ENCODE assay signal across 8 cellular contexts in the genomic region with DNA sequence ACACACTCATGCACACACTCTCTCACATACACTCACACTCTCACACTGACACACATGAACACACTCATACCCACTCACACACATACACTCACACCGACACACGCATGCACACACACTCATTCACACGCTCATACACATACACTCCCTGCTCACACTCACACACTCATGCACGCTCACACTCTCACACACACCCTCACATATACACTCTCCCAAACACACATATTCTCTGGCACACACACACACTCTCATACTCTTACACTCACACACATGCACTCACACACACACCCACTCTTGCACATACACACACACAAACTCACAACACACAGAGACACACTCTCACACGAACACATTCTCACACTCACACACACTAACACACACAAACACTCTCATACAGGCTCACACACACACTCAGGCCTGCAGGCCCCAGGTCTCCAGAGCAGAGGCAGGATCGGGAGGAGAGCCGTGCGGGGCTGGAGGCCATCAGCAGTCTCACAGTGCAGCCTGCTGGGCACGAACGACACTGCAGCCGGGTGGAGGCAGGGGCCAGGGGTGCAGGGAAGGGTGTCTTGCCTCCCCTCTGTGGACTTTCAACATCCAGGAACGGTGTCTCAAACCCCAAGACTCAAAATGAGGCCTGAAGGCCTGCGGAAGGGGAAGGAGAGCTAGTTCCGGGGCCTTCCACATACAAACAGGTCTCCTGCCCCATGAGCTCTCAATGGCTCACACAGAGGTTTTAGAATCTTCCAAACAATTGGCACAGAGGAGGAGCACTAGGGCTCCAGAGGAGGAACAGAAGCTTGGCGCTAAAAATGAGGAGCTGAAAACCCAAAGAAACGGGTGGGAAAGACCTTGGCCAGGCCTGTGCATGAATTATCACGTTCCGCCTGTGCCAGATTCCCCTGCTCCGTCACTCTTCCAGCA.
DNase-seq lines count a peak whose midpoint lies in the region; ATAC-seq and TF ChIP-seq lines count a peak whose summit lies in the region.

No MANE protein-coding gene starts in this region.

- H3K4me3 Mint-ChIP-seq in CD14-positive monocyte, result no peak overlapping the region

- no peak for ATAC-seq in GM18861 (IDR thresholded peaks at IDR 0.05; ENCODE audit: unreplicated experiment)

- H3K9me3 ChIP-seq in Peyer's patch (no peaks in the 10 kb centered on the region), cardiac muscle cell (ENCODE audit: low read depth) (no peaks in the 10 kb centered on the region)

- intact Hi-C loops in CD14-positive monocyte (cut with micrococcal nuclease), result no loop called here

- DNase-seq in stimulated activated CD4-positive, alpha-beta T cell treated with anti-CD3 and anti-CD28 coated beads, Interleukin-12 subunit alpha, Interleukin-12 subunit beta, amount 100 ng/mL, for 4 hours, result peak; percentile 1
- DNase-seq in stimulated activated CD4-positive, alpha-beta T cell treated with anti-CD3 and anti-CD28 coated beads, Interleukin-4, amount 100 ng/mL, for 24 hours, result no peak
- peak in 2 of 3 donors; percentile 50 to 74 for DNase-seq in Peyer's patch
- DNase-seq in cardiac muscle cell (ENCODE audit: low read depth in 1 of 2, low spot score in 1 of 2), result peak; percentile 2 to 75
- DNase-seq in stimulated activated CD4-positive, alpha-beta T cell treated with anti-CD3 and anti-CD28 coated beads, Interleukin-4, amount 100 ng/mL, for 1 hour, result peak; percentile 3
- no peak for DNase-seq in SIG-M5 (lab: John Stamatoyannopoulos, UW)
- DNase-seq in CD14-positive monocyte (ENCODE audit: low spot score), result no peak

- H3K36me3 ChIP-seq in Peyer's patch (no peaks in the 10 kb centered on the region), cardiac muscle cell (no peaks in the 10 kb centered on the region)

- H3K27me3 Mint-ChIP-seq in CD14-positive monocyte (ENCODE audit: low read depth in 3 of 3), result peaks cover 0 to 2% (median 1%) of the 10 kb centered on the region in 3 donors

- peaks cover 6% of the 10 kb centered on the region for H3K4me1 Mint-ChIP-seq in CD14-positive monocyte

- peak in 5 of 6 experiments; percentile 25 to 89 (median 82) for TF ChIP-seq CTCF in Peyer's patch (IDR thresholded peaks at IDR 0.05)
- TF ChIP-seq CTCF in cardiac muscle cell (IDR thresholded peaks at IDR 0.05; ENCODE audit: low read depth, low read length), result peak; percentile 27
- TF ChIP-seq CTCF in CD14-positive monocyte (IDR thresholded peaks at IDR 0.05), result no peak

- H3K27ac ChIP-seq in Peyer's patch (no peak overlapping the region), cardiac muscle cell (no peak overlapping the region)

- peak overlapping the region in 1 of 7 donors; percentile 3 for H3K27ac Mint-ChIP-seq in CD14-positive monocyte

- H3K4me3 ChIP-seq in Peyer's patch (no peak overlapping the region), cardiac muscle cell (no peak overlapping the region)

- no peaks in the 10 kb centered on the region for H3K27me3 ChIP-seq in Peyer's patch
- H3K27me3 ChIP-seq in cardiac muscle cell, result peaks cover under 1% of the 10 kb centered on the region

- H3K4me1 ChIP-seq in Peyer's patch, result no peaks in the 10 kb centered on the region
- no peaks in the 10 kb centered on the region for H3K4me1 ChIP-seq in cardiac muscle cell (ENCODE audit: low read depth)

- H3K36me3 Mint-ChIP-seq in CD14-positive monocyte, result no peaks in the 10 kb centered on the region

- no peak for TF ChIP-seq POLR2A in Peyer's patch (IDR thresholded peaks at IDR 0.05)

- no peaks in the 10 kb centered on the region for H3K9me3 Mint-ChIP-seq in CD14-positive monocyte

Comparison
In these comparisons a context has a peak if more than half of its experiments do, and no peak if none do; other contexts are left out.
1. DNase-seq: peak in stimulated activated CD4-positive, alpha-beta T cell treated with anti-CD3 and anti-CD28 coated beads, Interleukin-12 subunit alpha, Interleukin-12 subunit beta, amount 100 ng/mL, for 4 hours (single experiment), Peyer's patch (2 of 3), cardiac muscle cell (2 of 2) and stimulated activated CD4-positive, alpha-beta T cell treated with anti-CD3 and anti-CD28 coated beads, Interleukin-4, amount 100 ng/mL, for 1 hour (single experiment); none in stimulated activated CD4-positive, alpha-beta T cell treated with anti-CD3 and anti-CD28 coated beads, Interleukin-4, amount 100 ng/mL, for 24 hours (single experiment), SIG-M5 (single experiment) and CD14-positive monocyte (single experiment).